1 cellular context compared by ENCODE assay signal in genomic region chr19:8352134-8352827, GRCh38.
TF ChIP-seq lines count a peak whose summit lies in the region.

No MANE protein-coding gene starts in this region.

TF ChIP-seq in HepG2, 621 proteins besides CTCF, POLR2A, EP300 and RAD21:
- TF ChIP-seq ZNF362 (CRISPR knock-in tag; IDR thresholded peaks at IDR 0.05; ENCODE audit: borderline replicate concordance) (peak; percentile 45; the same call in 1 of the 2 replicates), SOX6 (IDR thresholded peaks at IDR 0.05) (no peak), SOX6 (CRISPR knock-in tag; IDR thresholded peaks at IDR 0.05) (0 out of 2 replicates have a peak, but pooled peaks have one; percentile 18), DNMT3B (CRISPR knock-in tag; conservative IDR thresholded peaks at IDR 0.05) (no peak), ZNF512 (CRISPR knock-in tag; IDR thresholded peaks at IDR 0.05) (peak; percentile 92; the same call in 1 of the 2 replicates), KDM5B (CRISPR knock-in tag; IDR thresholded peaks at IDR 0.05; ENCODE audit: borderline replicate concordance) (no peak)
